Comparison of ENCODE assay signal across 23 cellular contexts in genomic region chr2:150916434-150916833, GRCh38.
"Had no signal": no experiment of that assay in that cellular context is flagged by ENCODE, and none has a peak within 500 bp of the region (broad histone marks: within the 10 kb centered on the region; RNA-seq: fewer than 3 reads in every experiment).

No MANE protein-coding gene starts in this region.

- H3K4me3 ChIP-seq: colonic mucosa, esophagus squamous epithelium, gastroesophageal sphincter, left ventricle myocardium inferior, lower lobe of right lung, psoas muscle, spleen, stomach, thoracic aorta, transverse colon had no signal

- H3K27ac ChIP-seq: colonic mucosa, esophagus squamous epithelium, gastroesophageal sphincter, left ventricle myocardium inferior, lower lobe of right lung, psoas muscle, spleen, stomach, thoracic aorta, transverse colon had no signal

- H3K4me3 Mint-ChIP-seq: immature natural killer cell; naive B cell; nephron; stimulated activated naive B cell treated with anti-CD40 and anti-IgM and Interleukin-4, amounts not matched to agents 10 μg/mL and 1 μg/mL and 100 μg/mL, for 72 hours had no signal

- ATAC-seq: gastroesophageal sphincter; left cardiac atrium; lower lobe of right lung; psoas muscle; sciatic nerve; stimulated activated naive B cell treated with anti-CD40 and anti-IgM and Interleukin-4, amounts not matched to agents 10 μg/mL and 1 μg/mL and 100 μg/mL, for 72 hours had no signal

- H3K27ac Mint-ChIP-seq: immature natural killer cell; naive B cell; nephron; stimulated activated naive B cell treated with anti-CD40 and anti-IgM and Interleukin-4, amounts not matched to agents 10 μg/mL and 1 μg/mL and 100 μg/mL, for 72 hours had no signal

- H3K9me3 Mint-ChIP-seq: nephron had no signal

- H3K27me3 Mint-ChIP-seq: stimulated activated naive B cell treated with anti-CD40 and anti-IgM and Interleukin-4, amounts not matched to agents 10 μg/mL and 1 μg/mL and 100 μg/mL, for 72 hours had no signal

- H3K9me3 ChIP-seq: colonic mucosa, esophagus squamous epithelium, gastroesophageal sphincter, left ventricle myocardium inferior, lower lobe of right lung, psoas muscle, spleen, stomach, thoracic aorta, transverse colon had no signal

- H3K4me1 Mint-ChIP-seq: immature natural killer cell; naive B cell; nephron; stimulated activated naive B cell treated with anti-CD40 and anti-IgM and Interleukin-4, amounts not matched to agents 10 μg/mL and 1 μg/mL and 100 μg/mL, for 72 hours had no signal

- H3K27me3 ChIP-seq: colonic mucosa, esophagus squamous epithelium, gastroesophageal sphincter, spleen, stomach, transverse colon had no signal

- H3K36me3 ChIP-seq: colonic mucosa, esophagus squamous epithelium, gastroesophageal sphincter, left ventricle myocardium inferior, lower lobe of right lung, spleen, stomach, thoracic aorta, transverse colon had no signal

- DNase-seq: colonic mucosa; dermis blood vessel endothelial cell; esophagus squamous epithelium; immature natural killer cell; kidney; left cardiac atrium; left ventricle myocardium inferior; lower lobe of right lung; mesenchymal stem cell; naive B cell; psoas muscle; spleen; stimulated activated CD4-positive, alpha-beta T cell treated with anti-CD3 and anti-CD28 coated beads, Interleukin-15, amount 100 ng/mL, for 24 hours; stimulated activated CD4-positive, alpha-beta T cell treated with anti-CD3 and anti-CD28 coated beads, Interleukin-1b, Interleukin-23, amount 100 ng/mL, for 48 hours; stimulated activated CD4-positive, alpha-beta T cell treated with anti-CD3 and anti-CD28 coated beads, Interleukin-4, amount 100 ng/mL, for 24 hours; stimulated activated naive B cell treated with anti-CD40 and anti-IgM and Interleukin-4, amounts not matched to agents 10 μg/mL and 1 μg/mL and 100 μg/mL, for 72 hours; stomach; substantia nigra; transverse colon had no signal
